ENCODE assay signal across 20 cellular contexts in genomic region chr17:7113273-7114071, GRCh38. TPM values are rescaled to one million over a fixed set of nuclear protein-coding genes. Genes with fewer than 3 reads are reported as not detected.
"Had no signal": no experiment of that assay in that cellular context is flagged by ENCODE, and none has a peak within 500 bp of the region (broad histone marks: within the 10 kb centered on the region; RNA-seq: fewer than 3 reads in every experiment).

No MANE protein-coding gene starts in this region.

- H3K4me3 ChIP-seq: breast epithelium, left lung, skin epidermis, transverse colon had no signal

- H3K9me3 Mint-ChIP-seq: activated CD4-positive, alpha-beta T cell treated with anti-CD3 and anti-CD28 coated beads, Interleukin-2, amount 10 ng/mL, durations not matched to agents 7 days and 5 days; activated naive CD4-positive, alpha-beta T cell treated with anti-CD3 and anti-CD28 coated beads for 36 hours; activated naive CD8-positive, alpha-beta T cell treated with anti-CD3 and anti-CD28 coated beads, Interleukin-2, amount 50 U/mL, for 24 hours; effector memory CD8-positive, alpha-beta T cell; memory B cell; nephron had no signal

- H3K27ac Mint-ChIP-seq: activated CD4-positive, alpha-beta T cell treated with anti-CD3 and anti-CD28 coated beads, Interleukin-2, amount 10 ng/mL, durations not matched to agents 7 days and 5 days; activated naive CD4-positive, alpha-beta T cell treated with anti-CD3 and anti-CD28 coated beads for 36 hours; activated naive CD8-positive, alpha-beta T cell treated with anti-CD3 and anti-CD28 coated beads, Interleukin-2, amount 50 U/mL, for 24 hours; dendritic cell treated with granulocyte-macrophage colony-stimulating factor and Interleukin-4, amounts not matched to agents 40 ng/mL and 50 ng/mL, for 4 days; effector memory CD8-positive, alpha-beta T cell; memory B cell; nephron had no signal

- ATAC-seq: activated naive CD8-positive, alpha-beta T cell treated with anti-CD3 and anti-CD28 coated beads, Interleukin-2, amount 50 U/mL, for 24 hours; effector memory CD8-positive, alpha-beta T cell; left lung had no signal

- H3K36me3 ChIP-seq: breast epithelium, left lung, transverse colon had no signal

- H3K4me1 ChIP-seq: breast epithelium, transverse colon had no signal

- H3K36me3 Mint-ChIP-seq: memory B cell had no signal

- H3K4me1 Mint-ChIP-seq: nephron had no signal

- H3K27me3 ChIP-seq: transverse colon had no signal

- H3K9me3 ChIP-seq: breast epithelium, left lung, transverse colon had no signal

- H3K27me3 Mint-ChIP-seq: activated CD4-positive, alpha-beta T cell treated with anti-CD3 and anti-CD28 coated beads, Interleukin-2, amount 10 ng/mL, durations not matched to agents 7 days and 5 days; activated naive CD8-positive, alpha-beta T cell treated with anti-CD3 and anti-CD28 coated beads, Interleukin-2, amount 50 U/mL, for 24 hours; dendritic cell treated with granulocyte-macrophage colony-stimulating factor and Interleukin-4, amounts not matched to agents 40 ng/mL and 50 ng/mL, for 4 days had no signal

- DNase-seq: activated CD4-positive, alpha-beta T cell treated with anti-CD3 and anti-CD28 coated beads, Interleukin-2, amount 10 ng/mL, durations not matched to agents 7 days and 5 days; activated naive CD4-positive, alpha-beta T cell treated with anti-CD3 and anti-CD28 coated beads for 36 hours; activated naive CD8-positive, alpha-beta T cell treated with anti-CD3 and anti-CD28 coated beads, Interleukin-2, amount 50 U/mL, for 24 hours; effector memory CD8-positive, alpha-beta T cell; foreskin melanocyte; occipital lobe; stimulated activated CD4-positive, alpha-beta T cell treated with anti-CD3 and anti-CD28 coated beads, Interleukin-4, amount 100 ng/mL, for 24 hours; stimulated activated naive CD4-positive, alpha-beta T cell treated with Interleukin-2 at 50 U/mL for 16 hours; substantia nigra; transverse colon had no signal

- H3K4me3 Mint-ChIP-seq: activated CD4-positive, alpha-beta T cell treated with anti-CD3 and anti-CD28 coated beads, Interleukin-2, amount 10 ng/mL, durations not matched to agents 7 days and 5 days; activated naive CD4-positive, alpha-beta T cell treated with anti-CD3 and anti-CD28 coated beads for 36 hours; activated naive CD8-positive, alpha-beta T cell treated with anti-CD3 and anti-CD28 coated beads, Interleukin-2, amount 50 U/mL, for 24 hours; effector memory CD8-positive, alpha-beta T cell; memory B cell; nephron had no signal

- FAIRE-seq: islet of Langerhans had no signal

- H3K27ac ChIP-seq: breast epithelium, transverse colon had no signal

RNA-seq across cellular contexts. Expression of gene ASGR2, which starts 1.1 kb away (rescaled TPM):
- total RNA-seq: activated CD4-positive, alpha-beta T cell treated with anti-CD3 and anti-CD28 coated beads, Interleukin-2, amount 10 ng/mL, durations not matched to agents 7 days and 5 days; activated CD8-positive, alpha-beta memory T cell treated with anti-CD3 and anti-CD28 coated beads for 36 hours; activated naive CD4-positive, alpha-beta T cell treated with anti-CD3 and anti-CD28 coated beads for 36 hours; cerebellum; fibroblast of lung; occipital lobe had no signal

RNA-seq across cellular contexts. Expression of gene CLEC10A, which starts 33.4 kb away (rescaled TPM):
- total RNA-seq: activated CD4-positive, alpha-beta T cell treated with anti-CD3 and anti-CD28 coated beads, Interleukin-2, amount 10 ng/mL, durations not matched to agents 7 days and 5 days; activated CD8-positive, alpha-beta memory T cell treated with anti-CD3 and anti-CD28 coated beads for 36 hours; activated naive CD4-positive, alpha-beta T cell treated with anti-CD3 and anti-CD28 coated beads for 36 hours; cerebellum; fibroblast of lung; occipital lobe had no signal
